ENCODE assay signal across 19 cellular contexts in the genomic region with DNA sequence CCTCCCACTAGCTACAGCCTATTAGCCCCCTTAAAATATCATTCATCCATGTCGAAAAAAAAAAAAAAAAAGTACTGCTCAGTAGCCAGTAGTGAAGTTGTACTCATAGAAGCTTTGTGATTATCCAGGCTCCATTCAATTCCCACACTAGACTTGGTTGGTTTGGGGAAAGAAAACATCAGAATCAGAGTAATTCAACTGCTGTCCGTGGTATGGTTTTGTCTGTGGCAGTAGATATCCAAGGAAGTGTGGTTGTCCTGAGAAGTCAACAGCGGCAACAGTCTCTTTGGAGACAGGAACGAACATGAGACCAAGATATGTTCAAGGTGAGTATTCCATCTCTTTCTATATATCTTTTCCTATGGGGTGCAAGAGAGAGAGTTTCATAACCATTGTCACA.
A peak's percentile ranks its signal among the peaks of the same experiment; 100 is the strongest.
DNase-seq lines count a peak whose midpoint lies in the region; ATAC-seq and TF ChIP-seq lines count a peak whose summit lies in the region.
"Had no signal": no experiment of that assay in that cellular context is flagged by ENCODE, and none has a peak within 500 bp of the region (broad histone marks: within the 10 kb centered on the region; RNA-seq: fewer than 3 reads in every experiment).

No MANE protein-coding gene starts in this region.

- TF ChIP-seq RAD21 in HCT116 (IDR thresholded peaks at IDR 0.05; ENCODE audit: low read depth), result no peak

- POLR2A ChIA-PET in HCT116 (lab: Charles Lee), result no interaction called here
- POLR2A ChIA-PET in naive thymus-derived CD8-positive, alpha-beta T cell (lab: Charles Lee), result no interaction called here

- no peak for TF ChIP-seq CTCF in HCT116 (IDR thresholded peaks at IDR 0.05 in 2 of 3, conservative IDR thresholded peaks at IDR 0.05 in 1 of 3; ENCODE audit: borderline replicate concordance in 1 of 3, insufficient read depth in 1 of 3, low read depth in 2 of 3, low read length in 2 of 3)

- H3K9me3 Mint-ChIP-seq in naive thymus-derived CD8-positive, alpha-beta T cell, result no peaks in the 10 kb centered on the region
- H3K9me3 Mint-ChIP-seq: CD4-positive, CD25-positive, alpha-beta regulatory T cell; CD8-positive, alpha-beta T cell had no signal

- no peak overlapping the region for H3K4me3 ChIP-seq in HCT116 (replicated peaks in 1 of 2; ENCODE audit: low read depth in 1 of 2, low read length in 2 of 2)
- H3K4me3 ChIP-seq: BLaER1, HAP-1 had no signal

- H3K27ac ChIP-seq in HCT116 (ENCODE audit: low read depth, low read length), result no peak overlapping the region
- H3K27ac ChIP-seq: 22Rv1, BLaER1, C4-2B had no signal

- H3K4me2 ChIP-seq in HCT116 (ENCODE audit: low read length), result no peak overlapping the region
- H3K4me2 ChIP-seq: BLaER1 had no signal

- CTCF ChIA-PET in HCT116 (lab: Charles Lee), result no interaction called here

- H3K4me3 Mint-ChIP-seq in naive thymus-derived CD8-positive, alpha-beta T cell, result no peak overlapping the region
- H3K4me3 Mint-ChIP-seq: B cell; CD4-positive, CD25-positive, alpha-beta regulatory T cell; CD8-positive, alpha-beta T cell had no signal

- H3K27me3 Mint-ChIP-seq in naive thymus-derived CD8-positive, alpha-beta T cell, result peaks cover 0 to 2% (median 0%) of the 10 kb centered on the region in 5 donors
- H3K27me3 Mint-ChIP-seq: CD4-positive, CD25-positive, alpha-beta regulatory T cell had no signal

- H3K79me2 ChIP-seq in HCT116 (ENCODE audit: insufficient read depth, low read length), result no peaks in the 10 kb centered on the region

- no peaks in the 10 kb centered on the region for H3K4me1 ChIP-seq in HCT116 (ENCODE audit: control insufficient read depth in 1 of 2, insufficient read depth in 2 of 2, low read length in 2 of 2)
- H3K4me1 ChIP-seq: BLaER1, HAP-1 had no signal

- no peaks in the 10 kb centered on the region for H3K36me3 Mint-ChIP-seq in naive thymus-derived CD8-positive, alpha-beta T cell
- H3K36me3 Mint-ChIP-seq: CD4-positive, CD25-positive, alpha-beta regulatory T cell; CD8-positive, alpha-beta T cell had no signal

- TF ChIP-seq POLR2A in HCT116 (IDR thresholded peaks at IDR 0.05; ENCODE audit: borderline replicate concordance, extremely low read depth, insufficient read depth, insufficient read length), result no peak

- H3K27me3 ChIP-seq in HCT116 (ENCODE audit: insufficient read depth, low read length), result no peaks in the 10 kb centered on the region
- H3K27me3 ChIP-seq: BLaER1 had no signal

- H2AFZ ChIP-seq in HCT116 (ENCODE audit: low read depth, low read length, poor library complexity, severe bottlenecking), result no peak overlapping the region

- H4K20me1 ChIP-seq in HCT116 (ENCODE audit: insufficient read depth), result no peaks in the 10 kb centered on the region
- H4K20me1 ChIP-seq: BLaER1 had no signal

- no peaks in the 10 kb centered on the region for H3K4me1 Mint-ChIP-seq in naive thymus-derived CD8-positive, alpha-beta T cell
- H3K4me1 Mint-ChIP-seq: B cell; CD4-positive, CD25-positive, alpha-beta regulatory T cell had no signal

- intact Hi-C loops in HCT116 (cut with micrococcal nuclease), result no loop called here

- H3K36me3 ChIP-seq in HCT116 (ENCODE audit: control insufficient read depth in 1 of 2, insufficient read depth in 2 of 2, low read length in 2 of 2), result no peaks in the 10 kb centered on the region
- H3K36me3 ChIP-seq: BLaER1, HAP-1 had no signal

- no peaks in the 10 kb centered on the region for H3K9me3 ChIP-seq in HCT116 (ENCODE audit: control insufficient read depth in 1 of 2, insufficient read depth in 1 of 2, low read depth in 1 of 2, low read length in 2 of 2)
- H3K9me3 ChIP-seq: BLaER1, Caco-2, HAP-1 had no signal

- DNase-seq in DMS79 treated with DMSO at 0.1 percent for 48 hours (lab: John Stamatoyannopoulos, UW), result peak; percentile 92
- DNase-seq in DMS79 (lab: John Stamatoyannopoulos, UW), result no peak
- peak; percentile 98 for DNase-seq in NCI-H2107 treated with DMSO at 0.1 percent for 48 hours (lab: John Stamatoyannopoulos, UW; ENCODE audit: unreplicated experiment)
- no peak for DNase-seq in NCI-H2107 (lab: John Stamatoyannopoulos, UW)
- DNase-seq in HCT116 (ENCODE audit: low read depth, low spot score), result no peak
- peak; percentile 12 for DNase-seq in astrocyte of the hippocampus (ENCODE audit: low read depth, low spot score)
- DNase-seq in naive thymus-derived CD8-positive, alpha-beta T cell, result no peak
- DNase-seq: Caco-2; CD4-positive, CD25-positive, alpha-beta regulatory T cell; CD8-positive, alpha-beta T cell; DMS153; GF-D8; GOT3 had no signal

- no peak overlapping the region for H3K9ac ChIP-seq in HCT116 (ENCODE audit: low read length)
- H3K9ac ChIP-seq: BLaER1 had no signal

- no peaks in the 10 kb centered on the region for H3K9me2 ChIP-seq in HCT116 (ENCODE audit: insufficient read depth)

- ATAC-seq in HCT116 (no peak), GM18517 (IDR thresholded peaks at IDR 0.05; ENCODE audit: unreplicated experiment) (no peak)
- ATAC-seq in naive thymus-derived CD8-positive, alpha-beta T cell, result no peak
- ATAC-seq: CD8-positive, alpha-beta T cell had no signal

- no TSS peak for BruUV-seq in HCT116 (replicated peaks; lab: Mats Ljungman, UMichigan)

- H3K27ac Mint-ChIP-seq in naive thymus-derived CD8-positive, alpha-beta T cell, result no peak overlapping the region
- H3K27ac Mint-ChIP-seq: B cell; CD4-positive, CD25-positive, alpha-beta regulatory T cell; CD8-positive, alpha-beta T cell had no signal

- RAD21 ChIA-PET in HCT116 (lab: Charles Lee; ENCODE audit: low non-redundant PET in 1 of 2, low total read pairs in 2 of 2, uncharacterized antibody in 2 of 2, unreplicated experiment in 2 of 2), result no interaction called here

TF ChIP-seq in HCT116, 20 proteins besides CTCF, POLR2A, EP300 and RAD21:
- TF ChIP-seq, protein P1, sequence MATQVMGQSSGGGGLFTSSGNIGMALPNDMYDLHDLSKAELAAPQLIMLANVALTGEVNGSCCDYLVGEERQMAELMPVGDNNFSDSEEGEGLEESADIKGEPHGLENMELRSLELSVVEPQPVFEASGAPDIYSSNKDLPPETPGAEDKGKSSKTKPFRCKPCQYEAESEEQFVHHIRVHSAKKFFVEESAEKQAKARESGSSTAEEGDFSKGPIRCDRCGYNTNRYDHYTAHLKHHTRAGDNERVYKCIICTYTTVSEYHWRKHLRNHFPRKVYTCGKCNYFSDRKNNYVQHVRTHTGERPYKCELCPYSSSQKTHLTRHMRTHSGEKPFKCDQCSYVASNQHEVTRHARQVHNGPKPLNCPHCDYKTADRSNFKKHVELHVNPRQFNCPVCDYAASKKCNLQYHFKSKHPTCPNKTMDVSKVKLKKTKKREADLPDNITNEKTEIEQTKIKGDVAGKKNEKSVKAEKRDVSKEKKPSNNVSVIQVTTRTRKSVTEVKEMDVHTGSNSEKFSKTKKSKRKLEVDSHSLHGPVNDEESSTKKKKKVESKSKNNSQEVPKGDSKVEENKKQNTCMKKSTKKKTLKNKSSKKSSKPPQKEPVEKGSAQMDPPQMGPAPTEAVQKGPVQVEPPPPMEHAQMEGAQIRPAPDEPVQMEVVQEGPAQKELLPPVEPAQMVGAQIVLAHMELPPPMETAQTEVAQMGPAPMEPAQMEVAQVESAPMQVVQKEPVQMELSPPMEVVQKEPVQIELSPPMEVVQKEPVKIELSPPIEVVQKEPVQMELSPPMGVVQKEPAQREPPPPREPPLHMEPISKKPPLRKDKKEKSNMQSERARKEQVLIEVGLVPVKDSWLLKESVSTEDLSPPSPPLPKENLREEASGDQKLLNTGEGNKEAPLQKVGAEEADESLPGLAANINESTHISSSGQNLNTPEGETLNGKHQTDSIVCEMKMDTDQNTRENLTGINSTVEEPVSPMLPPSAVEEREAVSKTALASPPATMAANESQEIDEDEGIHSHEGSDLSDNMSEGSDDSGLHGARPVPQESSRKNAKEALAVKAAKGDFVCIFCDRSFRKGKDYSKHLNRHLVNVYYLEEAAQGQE (IDR thresholded peaks at IDR 0.05; ENCODE audit: low read depth), result 0 out of 2 replicates have a peak, but pooled peaks have one; percentile 2
- TF ChIP-seq ELF1 (IDR thresholded peaks at IDR 0.05; ENCODE audit: borderline replicate concordance, low read depth), result no peak

Comparison
In these comparisons a context has a peak if more than half of its experiments do, and no peak if none do; other contexts are left out.
1. DNase-seq: peak in DMS79 treated with DMSO at 0.1 percent for 48 hours (single experiment), NCI-H2107 treated with DMSO at 0.1 percent for 48 hours (single experiment) and astrocyte of the hippocampus (single experiment); none in DMS79 (single experiment), NCI-H2107 (single experiment), HCT116 (single experiment) and naive thymus-derived CD8-positive, alpha-beta T cell (0 of 10).